ENCODE assay signal across 8 cellular contexts in the genomic region with DNA sequence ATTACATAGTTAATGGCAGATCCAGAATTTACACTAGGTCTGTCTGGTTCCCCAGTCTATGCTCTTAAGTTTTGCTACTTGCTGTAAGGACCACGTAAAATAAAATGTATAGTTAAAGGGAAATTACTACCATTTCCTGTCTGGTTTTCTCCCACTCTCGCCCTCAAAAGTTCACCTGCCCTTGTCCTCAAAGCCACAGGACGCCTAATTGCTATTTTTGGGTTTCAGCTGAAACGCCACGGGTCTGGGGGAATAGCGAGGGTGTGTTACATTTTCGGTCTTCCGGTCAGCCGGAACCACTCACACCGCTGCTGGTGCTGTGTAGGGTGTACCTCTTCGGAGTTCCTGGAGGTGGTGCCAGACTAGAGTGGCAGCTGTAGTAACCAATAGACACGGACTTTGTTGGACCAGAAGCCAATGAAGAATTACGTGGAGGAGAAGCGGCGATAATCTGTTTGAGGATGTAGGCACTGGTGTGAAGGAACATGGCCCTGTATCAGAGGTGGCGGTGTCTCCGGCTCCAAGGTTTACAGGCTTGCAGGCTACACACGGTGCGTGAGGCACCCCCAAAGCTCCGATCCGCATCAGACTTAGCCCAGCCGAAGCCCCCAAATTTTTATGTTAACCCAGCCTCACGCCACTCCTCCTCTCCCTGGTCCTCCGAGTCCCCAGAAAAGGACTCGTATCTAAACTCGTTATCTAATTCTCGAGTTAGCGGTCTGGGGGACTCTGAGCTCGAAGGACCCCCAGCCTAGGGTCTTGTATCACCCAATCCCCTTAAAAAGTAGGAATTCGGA. TPM values are rescaled to one million over a fixed set of nuclear protein-coding genes. Genes with fewer than 3 reads are reported as not detected.
A peak's percentile ranks its signal among the peaks of the same experiment; 100 is the strongest.
DNase-seq lines count a peak whose midpoint lies in the region; ATAC-seq, FAIRE-seq and TF ChIP-seq lines count a peak whose summit lies in the region.

Gene TARS2, plus strand, starts transcription at position 454 of the 797 bp plus-strand sequence. Its CDS starts 32 bp downstream, at position 486.

- intact Hi-C loops in left colon (cut with DNase I, micrococcal nuclease) = no loop called here

- H3K27ac ChIP-seq in coronary artery = peak within 1 kb of the TSS; percentile 69 to 84

- peak; percentile 94 for FAIRE-seq in GM19239 (lab: Jason Lieb, UNC)

- peaks cover 5% of the 10 kb centered on the region; the same call in 1 of the 2 replicates for H3K36me3 ChIP-seq in BE2C

- peak within 1 kb of the TSS; percentile 85 for H3K4me3 ChIP-seq in BE2C (ENCODE audit: low read depth, low read length)
- peak within 1 kb of the TSS; percentile 90 for H3K4me3 ChIP-seq in coronary artery

- TF ChIP-seq CTCF in BE2C (IDR thresholded peaks at IDR 0.05; ENCODE audit: low read depth, low read length) = peak; percentile 12; the same call in 1 of the 2 replicates
- TF ChIP-seq CTCF in coronary artery (IDR thresholded peaks at IDR 0.05) = no peak

- H3K27me3 ChIP-seq in BE2C = no peaks in the 10 kb centered on the region

- peak; percentile 96 for DNase-seq in BE2C
- DNase-seq in GM19239 (ENCODE audit: insufficient read length, low spot score) = peak; percentile 87
- peak; percentile 95 for DNase-seq in NCI-H524 treated with DMSO at 0.1 percent for 48 hours (lab: John Stamatoyannopoulos, UW)
- DNase-seq in activated CD4-positive, alpha-beta T cell treated with anti-CD3 and anti-CD28 coated beads for 4 hours = peak; percentile 89 to 97
- DNase-seq in coronary artery (ENCODE audit: low spot score) = peak; percentile 95
- DNase-seq in left colon = peak; percentile 92 to 96
- DNase-seq in stimulated activated CD4-positive, alpha-beta T cell treated with anti-CD3 and anti-CD28 coated beads, Interleukin-1b, Interleukin-23, amount 100 ng/mL, for 48 hours = peak; percentile 97

- H3K4me1 ChIP-seq in BE2C = no peaks in the 10 kb centered on the region

- peak; percentile 95 for ATAC-seq in HG03457 (IDR thresholded peaks at IDR 0.05; ENCODE audit: unreplicated experiment)
- ATAC-seq in left colon = peak; percentile 100

- no peaks in the 10 kb centered on the region for H3K9me3 ChIP-seq in BE2C

RNA-seq across cellular contexts. Expression of gene TARS2, which starts in this region (rescaled TPM):
- polyA plus RNA-seq in BE2C (2012; ENCODE audit: insufficient read depth, insufficient read length, low read depth) = 30.4 TPM
- 10 to 100 TPM; 15.6 to 22.0 TPM for total RNA-seq in left colon

Comparison
In these comparisons a context has a peak if more than half of its experiments do, and no peak if none do; other contexts are left out.
1. Peak in every context shown above with its lines: DNase-seq, ATAC-seq, H3K4me3 ChIP-seq and H3K27ac ChIP-seq.